ENCODE assay signal across 27 cellular contexts in the genomic region with DNA sequence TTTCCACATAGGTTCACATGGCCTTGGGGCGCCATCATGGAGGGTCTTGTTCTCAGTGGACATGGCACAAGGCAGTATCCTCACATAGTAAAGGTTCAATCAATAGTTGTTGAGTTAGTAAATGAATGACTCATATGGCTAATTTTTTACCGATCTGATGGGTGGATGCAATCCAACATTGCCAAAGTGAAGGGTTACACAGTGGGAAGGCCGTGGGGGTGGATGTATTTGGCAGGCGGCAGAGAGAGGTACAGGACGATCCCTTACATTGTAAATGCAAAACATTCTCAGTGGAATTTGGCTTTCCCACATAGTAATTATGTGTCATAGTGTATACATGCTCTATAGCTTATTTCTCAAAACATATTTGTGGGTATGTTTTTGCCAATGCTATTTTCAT. TPM values are rescaled to one million over a fixed set of nuclear protein-coding genes. Genes with fewer than 3 reads are reported as not detected.
DNase-seq lines count a peak whose midpoint lies in the region; ATAC-seq, FAIRE-seq and TF ChIP-seq lines count a peak whose summit lies in the region.
"Had no signal": no experiment of that assay in that cellular context is flagged by ENCODE, and none has a peak within 500 bp of the region (broad histone marks: within the 10 kb centered on the region; RNA-seq: fewer than 3 reads in every experiment).

No MANE protein-coding gene starts in this region.

- 37% methylated on average over 5 of the region's 5 CpGs for WGBS in liver
- WGBS in HepG2 (ENCODE audit: low lambda C conversion rate) = 7% methylated on average over 5 of the region's 5 CpGs

- H3K27me3 ChIP-seq in liver (ENCODE audit: control insufficient read depth in 4 of 4, insufficient read depth in 4 of 4, low read length in 3 of 4) (no peaks in the 10 kb centered on the region), HepG2 (ENCODE audit: control insufficient read depth in 1 of 2, insufficient read depth in 2 of 2, low read length in 2 of 2) (peaks cover 0 to 4% of the 10 kb centered on the region in 2 experiments; a peak in 1 of 5 replicates), tibial artery (no peaks in the 10 kb centered on the region)
- H3K27me3 ChIP-seq: BE2C, stomach, upper lobe of left lung had no signal

- TF ChIP-seq RAD21 in liver (IDR thresholded peaks at IDR 0.05) = peak in 1 of 2 donors; percentile 18
- no peak for TF ChIP-seq RAD21 in HepG2 (CRISPR knock-in tag; IDR thresholded peaks at IDR 0.05)

- H3K4me2 ChIP-seq in HepG2 (ENCODE audit: low read depth, low read length) = no peak overlapping the region

- peak overlapping the region; percentile 52 to 82 (median 73) for H3K4me3 ChIP-seq in liver (ENCODE audit: low read depth in 1 of 3, low read length in 3 of 3)
- no peak overlapping the region for H3K4me3 ChIP-seq in HepG2 (replicated peaks in 1 of 3; ENCODE audit: insufficient read depth in 1 of 3, low read depth in 2 of 3, low read length in 3 of 3)
- no peak overlapping the region for H3K4me3 ChIP-seq in cardiac fibroblast (replicated peaks in 1 of 2; ENCODE audit: low read depth in 2 of 2, low read length in 2 of 2)
- H3K4me3 ChIP-seq in tibial artery = no peak overlapping the region
- H3K4me3 ChIP-seq in mucosa of descending colon = no peak overlapping the region
- H3K4me3 ChIP-seq: K562, stomach, upper lobe of left lung had no signal

- no peak for FAIRE-seq in HepG2 (lab: Jason Lieb, UNC)
- FAIRE-seq: GM19239, K562 had no signal

- H3K9ac ChIP-seq in liver (ENCODE audit: low read depth in 1 of 2, low read length in 2 of 2) (peak overlapping the region; percentile 28 to 64), HepG2 (ENCODE audit: insufficient read depth, low read depth, low read length) (no peak overlapping the region)

- no peak for TF ChIP-seq CTCF in liver (IDR thresholded peaks at IDR 0.05; ENCODE audit: low read depth, low read length, missing input control)
- no peak for TF ChIP-seq CTCF in HepG2 (CRISPR knock-in tag; IDR thresholded peaks at IDR 0.05)
- no peak for TF ChIP-seq CTCF in cardiac fibroblast (IDR thresholded peaks at IDR 0.05; ENCODE audit: low read depth, low read length)
- no peak for TF ChIP-seq CTCF in tibial artery (IDR thresholded peaks at IDR 0.05)
- TF ChIP-seq CTCF in mucosa of descending colon (IDR thresholded peaks at IDR 0.05) = no peak

- CTCF ChIA-PET in HepG2 (lab: Yijun Ruan, JAX; ENCODE audit: low intra/inter-chr PET ratio, low total read pairs) = no interaction called here
- CTCF ChIA-PET in HEK293T (lab: Yijun Ruan, JAX) = interaction anchor here (1.6 kb wide), 1 partner anchor 79 kb away, joined by 4 read pairs; no protein-coding TSS in a partner anchor

- in situ Hi-C loops in HepG2 (cut with HindIII; ENCODE audit: extremely low pct_ligation_motif_present, low pct_unique_long_range_greater_than_20kb) = no loop called here

- H4K20me1 ChIP-seq in HepG2 (ENCODE audit: insufficient read depth, low read length) = no peaks in the 10 kb centered on the region

- no peak overlapping the region for H2AFZ ChIP-seq in HepG2 (ENCODE audit: low read length)

- no peak for TF ChIP-seq POLR2A in HepG2 (IDR thresholded peaks at IDR 0.05; ENCODE audit: insufficient read depth in 1 of 2, low read depth in 2 of 2, low read length in 2 of 2)

- no peak for TF ChIP-seq EP300 in HepG2 (IDR thresholded peaks at IDR 0.05; ENCODE audit: low read depth in 2 of 2, low read length in 2 of 2)
- TF ChIP-seq EP300 in HepG2 (CRISPR knock-in tag; IDR thresholded peaks at IDR 0.05; ENCODE audit: borderline replicate concordance) = no peak

- no peaks in the 10 kb centered on the region for H3K79me2 ChIP-seq in HepG2 (ENCODE audit: insufficient read depth, low read length)

- DNase-seq in HepG2 (ENCODE audit: low spot score) (no peak), cardiac fibroblast (ENCODE audit: low read depth in 2 of 2) (peak; percentile 34 to 77), kidney tubule cell (ENCODE audit: low spot score) (peak; percentile 19), tibial artery (no peak), mucosa of descending colon (no peak), amniotic stem cell (lab: John Stamatoyannopoulos, UW) (no peak), HEK293T (ENCODE audit: extremely low spot score) (no peak)
- DNase-seq: 8988T; activated CD4-positive, alpha-beta memory T cell treated with anti-CD3 and anti-CD28 coated beads, Interleukin-2, amount 10 ng/mL, durations not matched to agents 7 days and 5 days; activated naive CD4-positive, alpha-beta T cell; BE2C; cerebellar nuclear complex; COR-L47; DND-41; effector CD4-positive, alpha-beta T cell; erythroblast; NCI-H1930; NCI-H2227 treated with DMSO at 0.1 percent for 48 hours; NCI-H748 treated with DMSO at 0.1 percent for 48 hours; nucleus accumbens; retina; SHP77 treated with DMSO at 0.1 percent for 48 hours; stomach; upper lobe of left lung had no signal

- BruUV-seq in HepG2 (replicated peaks; lab: Mats Ljungman, UMichigan) = no TSS peak

- POLR2A ChIA-PET in HepG2 (lab: Yijun Ruan, JAX) (no interaction called here), HEK293T (lab: Yijun Ruan, JAX) (no interaction called here)

- intact Hi-C loops in HepG2 (cut with micrococcal nuclease; ENCODE audit: unreplicated experiment) = no loop called here
- intact Hi-C loops in tibial artery (cut with DNase I; ENCODE audit: low total_unique reads) = no loop called here
- intact Hi-C loops in mucosa of descending colon (cut with DNase I, micrococcal nuclease) = no loop called here

- H3K36me3 ChIP-seq in liver (ENCODE audit: control insufficient read depth in 4 of 4, insufficient read depth in 3 of 4, low read depth in 1 of 4, low read length in 3 of 4) = no peaks in the 10 kb centered on the region
- H3K36me3 ChIP-seq in HepG2 (replicated peaks in 1 of 2; ENCODE audit: control insufficient read depth in 1 of 2, insufficient read depth in 2 of 2, low read length in 2 of 2) = no peaks in the 10 kb centered on the region
- no peaks in the 10 kb centered on the region for H3K36me3 ChIP-seq in tibial artery
- no peaks in the 10 kb centered on the region for H3K36me3 ChIP-seq in mucosa of descending colon (ENCODE audit: low read depth)
- H3K36me3 ChIP-seq: BE2C, stomach, upper lobe of left lung had no signal

- H3K9me3 ChIP-seq in liver (ENCODE audit: control insufficient read depth in 4 of 4, low read length in 3 of 4) (no peaks in the 10 kb centered on the region), HepG2 (ENCODE audit: low read length) (no peaks in the 10 kb centered on the region), tibial artery (no peaks in the 10 kb centered on the region), mucosa of descending colon (no peaks in the 10 kb centered on the region)
- H3K9me3 ChIP-seq: BE2C, stomach, upper lobe of left lung had no signal

- H3K4me1 ChIP-seq in liver (ENCODE audit: control insufficient read depth in 4 of 4, insufficient read depth in 4 of 4, low read length in 3 of 4) (peaks cover 0 to 25% (median 11%) of the 10 kb centered on the region in 4 donors), HepG2 (ENCODE audit: insufficient read depth, low read length) (no peaks in the 10 kb centered on the region), tibial artery (peaks cover 0 to 26% (median 8%) of the 10 kb centered on the region in 4 donors), mucosa of descending colon (ENCODE audit: low read depth) (no peaks in the 10 kb centered on the region)
- H3K4me1 ChIP-seq: BE2C, upper lobe of left lung had no signal

- H3K27ac ChIP-seq in liver (ENCODE audit: low read depth in 1 of 2, low read length in 2 of 2) (peak overlapping the region; percentile 75 to 80), HepG2 (ENCODE audit: extremely low read length, insufficient read depth, low read length) (no peak overlapping the region), tibial artery (peak overlapping the region; percentile 22 to 31)
- H3K27ac ChIP-seq: stomach, upper lobe of left lung had no signal

- ATAC-seq in HepG2 (no peak), mucosa of descending colon (no peak)
- ATAC-seq: K562 had no signal

TF ChIP-seq in liver, 16 proteins besides CTCF, POLR2A, EP300 and RAD21 (continues in another document):
- no peak for TF ChIP-seq FOXA1 (IDR thresholded peaks at IDR 0.05)
- peak; percentile 90 to 95 for TF ChIP-seq JUND (IDR thresholded peaks at IDR 0.05)
- TF ChIP-seq EGR1 (IDR thresholded peaks at IDR 0.05; ENCODE audit: low read depth in 2 of 2) = no peak
- peak; percentile 49 to 64 for TF ChIP-seq RXRA (IDR thresholded peaks at IDR 0.05)

TF ChIP-seq in HEK293T, 16 proteins besides CTCF, POLR2A, EP300 and RAD21:
- no peak for TF ChIP-seq SP1 (IDR thresholded peaks at IDR 0.05)
- TF ChIP-seq ELF4 (IDR thresholded peaks at IDR 0.05) = no peak
- no peak for TF ChIP-seq NFRKB (IDR thresholded peaks at IDR 0.05)
- TF ChIP-seq ARNT (IDR thresholded peaks at IDR 0.05) = no peak
- no peak for TF ChIP-seq ZNF384 (IDR thresholded peaks at IDR 0.05)
- no peak for TF ChIP-seq FOXA1 (IDR thresholded peaks at IDR 0.05)

RNA-seq across cellular contexts. Expression of a gene that starts 21.0 kb away (rescaled TPM):
- total RNA-seq in liver = 1 to 10 TPM in 1 of 2 donors, under 1 TPM in 1; 0.75 to 5.2 TPM
- polyA plus RNA-seq in liver = 1 to 10 TPM; 1.0 to 1.5 TPM
- not detected in 2 replicates for total RNA-seq in HepG2 (2016; rRNA removed; fragmentation: Illumina TruSeq; extraction: Trizol)
- total RNA-seq in HepG2 (2016; cell fraction: cytosol; rRNA removed; fragmentation: Illumina TruSeq; extraction: Trizol; ENCODE audit: low read depth) = not detected in 2 replicates
- not detected in 2 replicates for total RNA-seq in HepG2 (2016; cell fraction: insoluble cytoplasmic fraction; rRNA removed; fragmentation: Illumina TruSeq; extraction: Trizol)
- not detected in 2 replicates for total RNA-seq in HepG2 (2016; cell fraction: membrane; rRNA removed; fragmentation: Illumina TruSeq; extraction: Trizol)
- total RNA-seq in HepG2 (2016; cell fraction: nucleus; rRNA removed; fragmentation: Illumina TruSeq; extraction: Trizol) = not detected in 2 replicates
- not detected in 2 replicates for polyA plus RNA-seq in HepG2 (2011; rRNA removed)
- not detected in 2 replicates for polyA plus RNA-seq in HepG2 (2011; cell fraction: cytosol; rRNA removed)
- polyA plus RNA-seq in HepG2 (2011; cell fraction: nucleus; rRNA removed) = not detected in 2 replicates
- not detected in 2 replicates for polyA plus RNA-seq in HepG2 (2012)
- polyA plus RNA-seq in HepG2 (2016; cell fraction: cytosol; fragmentation: Illumina TruSeq; extraction: Trizol; ENCODE audit: low read depth) = not detected in 2 replicates
- polyA plus RNA-seq in HepG2 (2016; cell fraction: insoluble cytoplasmic fraction; fragmentation: Illumina TruSeq; extraction: Trizol; ENCODE audit: low read depth) = not detected in 2 replicates
- not detected in 2 replicates for polyA plus RNA-seq in HepG2 (2016; cell fraction: membrane; fragmentation: Illumina TruSeq; extraction: Trizol; ENCODE audit: low read depth)
- not detected in 2 replicates for polyA plus RNA-seq in HepG2 (2016; cell fraction: nucleus; fragmentation: Illumina TruSeq; extraction: Trizol; ENCODE audit: insufficient read depth, low read depth)
- 14.3 TPM in 1 of 2 replicates, not detected in the other for polyA minus RNA-seq in HepG2 (2011; rRNA and poly(A)+ RNA removed; ENCODE audit: low replicate concordance)
- not detected in 2 replicates for polyA minus RNA-seq in HepG2 (2011; cell fraction: cytosol; rRNA and poly(A)+ RNA removed)
- not detected in 2 replicates for polyA minus RNA-seq in HepG2 (2011; cell fraction: nucleus; rRNA and poly(A)+ RNA removed)
- 1 to 10 TPM; 2.1 to 4.0 (median 2.2) TPM for total RNA-seq in mucosa of descending colon
- total RNA-seq: K562 had no signal

Comparison
In these comparisons a context has a peak if more than half of its experiments do, and no peak if none do; other contexts are left out.
1. H3K4me3 ChIP-seq: peak in liver (3 of 3); none in HepG2 (0 of 3), cardiac fibroblast (0 of 2), tibial artery (0 of 2) and mucosa of descending colon (single experiment).
2. DNase-seq: peak in cardiac fibroblast (2 of 2) and kidney tubule cell (single experiment); none in HepG2 (single experiment), tibial artery (0 of 2), mucosa of descending colon (0 of 3), amniotic stem cell (single experiment) and HEK293T (single experiment).